8 cellular contexts compared by ENCODE assay signal in genomic region chr9:101878734-101879133, GRCh38.
"Had no signal": no experiment of that assay in that cellular context is flagged by ENCODE, and none has a peak within 500 bp of the region (broad histone marks: within the 10 kb centered on the region; RNA-seq: fewer than 3 reads in every experiment).

No MANE protein-coding gene starts in this region.

- H2AFZ ChIP-seq: GM23248 had no signal

- DNase-seq: GM23248, GOT3, H7, HFFc6, KG1 had no signal

- H3K4me3 ChIP-seq: GM23248, HAP-1 had no signal

- H3K36me3 ChIP-seq: HAP-1 had no signal

- H3K27ac ChIP-seq: GM23248, HL-60 had no signal

- ATAC-seq: HCT116 had no signal

- H3K9me3 ChIP-seq: HAP-1 had no signal

- H3K9ac ChIP-seq: GM23248 had no signal
